ENCODE assay signal across 30 cellular contexts in genomic region chr18:74714796-74715195, GRCh38.
DNase-seq lines count a peak whose midpoint lies in the region; FAIRE-seq and TF ChIP-seq lines count a peak whose summit lies in the region.
"Had no signal": no experiment of that assay in that cellular context is flagged by ENCODE, and none has a peak within 500 bp of the region (broad histone marks: within the 10 kb centered on the region; RNA-seq: fewer than 3 reads in every experiment).

No MANE protein-coding gene starts in this region.

- H4K5ac ChIP-seq in H1 (ENCODE audit: insufficient read length, low read depth, low read length) = no peak overlapping the region

- H3K27me3 ChIP-seq in H1 (replicated peaks in 1 of 4; ENCODE audit: control insufficient read depth in 3 of 4, extremely low read depth in 1 of 4, insufficient read depth in 3 of 4, low read length in 3 of 4) = no peaks in the 10 kb centered on the region
- H3K27me3 ChIP-seq: BE2C, right lobe of liver, spleen, stomach, tibial artery had no signal

- H3K23ac ChIP-seq in H1 (ENCODE audit: insufficient read length) = no peak overlapping the region

- H3K4me2 ChIP-seq in H1 (ENCODE audit: insufficient read depth in 1 of 2, low read depth in 2 of 2, low read length in 2 of 2) = no peak overlapping the region; a peak in 1 of 4 replicates

- H3K79me2 ChIP-seq in H1 (ENCODE audit: control insufficient read depth in 1 of 2, insufficient read depth in 2 of 2, low read length in 2 of 2) = no peaks in the 10 kb centered on the region

- H2BK20ac ChIP-seq in H1 (ENCODE audit: low read length) = no peak overlapping the region

- H2AFZ ChIP-seq in H1 (ENCODE audit: low read length) = peak overlapping the region; percentile 71; the same call in 1 of the 2 replicates

- TF ChIP-seq POLR2A in H1 (IDR thresholded peaks at IDR 0.05; ENCODE audit: control extremely low read depth in 1 of 2, low read depth in 2 of 2, low read length in 2 of 2) = no peak

- no peaks in the 10 kb centered on the region; the same call in 1 of the 2 replicates for H3K79me1 ChIP-seq in H1 (ENCODE audit: low read depth, low read length)

- H2BK5ac ChIP-seq in H1 (ENCODE audit: low read depth, low read length) = no peak overlapping the region

- no peak overlapping the region for H3K56ac ChIP-seq in H1 (replicated peaks; ENCODE audit: insufficient read length, low read depth, low read length)

- POLR2A ChIA-PET in H1 (lab: Charles Lee; ENCODE audit: partially characterized antibody) (no interaction called here), HEK293T (lab: Yijun Ruan, JAX) (no interaction called here)

- H3K23me2 ChIP-seq in H1 (ENCODE audit: low read depth, low read length) = no peaks in the 10 kb centered on the region

- H3K4me1 ChIP-seq in H1 (replicated peaks in 1 of 4; ENCODE audit: control insufficient read depth in 3 of 4, insufficient read depth in 4 of 4, low read length in 3 of 4) = peaks cover 0 to 3% (median 0%) of the 10 kb centered on the region in 4 experiments; a peak in 2 of 7 replicates
- no peaks in the 10 kb centered on the region for H3K4me1 ChIP-seq in mesodermal cell (ENCODE audit: control insufficient read depth, insufficient read depth, low read length, poor library complexity, severe bottlenecking)
- H3K4me1 ChIP-seq: BE2C, prostate gland, spleen, stomach, tibial artery had no signal

- H3K14ac ChIP-seq in H1 (ENCODE audit: insufficient read length) = no peak overlapping the region

- H4K8ac ChIP-seq in H1 (ENCODE audit: extremely low read depth, insufficient read depth, low read length) = no peak overlapping the region

- no peak for TF ChIP-seq RAD21 in H1 (IDR thresholded peaks at IDR 0.05 in 1 of 2, conservative IDR thresholded peaks at IDR 0.05 in 1 of 2; ENCODE audit: low read depth in 2 of 2, low read length in 2 of 2)

- DNase-seq in ELF-1 (ENCODE audit: low read depth, low spot score) = peak; percentile 23
- peak; percentile 46 for DNase-seq in NCI-H2081 treated with DMSO at 0.1 percent for 48 hours (lab: John Stamatoyannopoulos, UW)
- DNase-seq in H1 (ENCODE audit: low read depth in 1 of 2, low spot score in 2 of 2) = no peak
- no peak for DNase-seq in HCEC 1CT
- DNase-seq in effector CD8-positive, alpha-beta T cell (lab: John Stamatoyannopoulos, UW) = no peak
- no peak for DNase-seq in HEK293T (ENCODE audit: extremely low spot score)
- DNase-seq in activated naive CD4-positive, alpha-beta T cell (lab: John Stamatoyannopoulos, UW) = no peak
- DNase-seq: ACHN; activated CD4-positive, alpha-beta T cell treated with anti-CD3 and anti-CD28 coated beads for 36 hours; aorta; BE2C; CD8-positive, alpha-beta memory T cell; effector CD4-positive, alpha-beta T cell; EL; H9; left ventricle myocardium superior; NCI-H1436; NCI-H524; right lobe of liver; SHP77 treated with DMSO at 0.1 percent for 48 hours; spleen; stimulated activated CD4-positive, alpha-beta T cell treated with anti-CD3 and anti-CD28 coated beads, Interleukin-2, amount 100 ng/mL, for 24 hours; stimulated activated CD8-positive, alpha-beta memory T cell treated with anti-CD3 and anti-CD28 coated beads, Interleukin-4, amount 100 ng/mL, for 48 hours; stomach; tibial artery had no signal

- H3K4me3 ChIP-seq in H1 (ENCODE audit: extremely low read depth in 1 of 4, insufficient read depth in 2 of 4, low read depth in 3 of 4, low read length in 4 of 4) (no peak overlapping the region), mesodermal cell (ENCODE audit: extremely low read depth, insufficient read depth, low read length, poor library complexity, severe bottlenecking) (no peak overlapping the region)
- H3K4me3 ChIP-seq: prostate gland, right lobe of liver, spleen, stomach, tibial artery had no signal

- H4K20me1 ChIP-seq in H1 (replicated peaks in 1 of 2; ENCODE audit: control insufficient read depth in 1 of 2, insufficient read depth in 2 of 2, low read length in 2 of 2) = no peaks in the 10 kb centered on the region

- no peak overlapping the region for H4K91ac ChIP-seq in H1 (replicated peaks; ENCODE audit: insufficient read length, low read length)

- CTCF ChIA-PET in H1 (lab: Charles Lee; ENCODE audit: partially characterized antibody) = interaction anchor here (1.0 kb wide), 1 partner anchor 217 kb away, joined by 3 read pairs; no protein-coding TSS in a partner anchor
- CTCF ChIA-PET in HEK293T (lab: Yijun Ruan, JAX) = no interaction called here

- no peaks in the 10 kb centered on the region for H3K9me3 ChIP-seq in H1 (ENCODE audit: insufficient read depth in 2 of 2, low read depth in 1 of 2, low read length in 1 of 2)
- no peaks in the 10 kb centered on the region for H3K9me3 ChIP-seq in mesodermal cell (ENCODE audit: control insufficient read depth, low read length)
- H3K9me3 ChIP-seq: BE2C, prostate gland, right lobe of liver, stomach, tibial artery had no signal

- H2BK120ac ChIP-seq in H1 (replicated peaks; ENCODE audit: low read depth, low read length) = no peak overlapping the region

- H3K36me3 ChIP-seq in H1 (ENCODE audit: control insufficient read depth in 2 of 4, insufficient read depth in 4 of 4, low read length in 3 of 4) (no peaks in the 10 kb centered on the region; a peak in 1 of 8 replicates), mesodermal cell (ENCODE audit: control insufficient read depth, insufficient read depth, low read length) (no peaks in the 10 kb centered on the region)
- H3K36me3 ChIP-seq: BE2C, prostate gland, right lobe of liver, stomach, tibial artery had no signal

- no peak overlapping the region for H3K4ac ChIP-seq in H1 (replicated peaks; ENCODE audit: insufficient read length, low read depth, low read length)

- no peak for FAIRE-seq in H1 (lab: Jason Lieb, UNC)
- FAIRE-seq: bronchial epithelial cell, keratinocyte, RCC 7860 had no signal

- H2AK5ac ChIP-seq in H1 (ENCODE audit: low read depth, low read length) = no peak overlapping the region

- H3K9ac ChIP-seq in H1 (replicated peaks in 1 of 4; ENCODE audit: extremely low read depth in 1 of 4, low read depth in 3 of 4, low read length in 3 of 4) = no peak overlapping the region

- TF ChIP-seq CTCF in H1 (IDR thresholded peaks at IDR 0.05; ENCODE audit: control extremely low read depth in 1 of 3, insufficient read depth in 1 of 3, low read depth in 1 of 3, low read length in 3 of 3) = no peak

- WGBS in H1 (ENCODE audit: extremely low coverage in 1 of 2, insufficient coverage in 1 of 2, insufficient read length in 1 of 2, insufficient replicate concordance in 2 of 2, low coverage in 1 of 2, low lambda C conversion rate in 2 of 2, missing lambda C conversion rate in 1 of 2), 2 experiments = 61% methylated on average over 6 of the region's 6 CpGs; no CpG with 5 or more reads in 1 of the 2 experiments
- WGBS in mesodermal cell (ENCODE audit: insufficient coverage in 2 of 2), 2 experiments = 60 to 62% methylated on average over 4 to 6 of the region's 6 CpGs

- H3K18ac ChIP-seq in H1 (ENCODE audit: extremely low read depth, low read length) = no peak overlapping the region

- H3K27ac ChIP-seq in H1 (ENCODE audit: low read depth, low read length) = no peak overlapping the region
- H3K27ac ChIP-seq in mesodermal cell (ENCODE audit: low read depth, low read length, severe bottlenecking) = peak overlapping the region; percentile 31
- H3K27ac ChIP-seq: prostate gland, spleen, stomach, tibial artery had no signal

- H2BK12ac ChIP-seq in H1 (ENCODE audit: low read depth, low read length) = no peak overlapping the region

- H2BK15ac ChIP-seq in H1 (ENCODE audit: low read length) = no peak overlapping the region

- TF ChIP-seq EP300 in H1 (IDR thresholded peaks at IDR 0.05; ENCODE audit: borderline replicate concordance in 1 of 2, low read depth in 2 of 2, low read length in 2 of 2) = no peak

TF ChIP-seq in H1, 55 proteins besides CTCF, POLR2A, EP300 and RAD21:
- TF ChIP-seq ATF2 (IDR thresholded peaks at IDR 0.05; ENCODE audit: low read length) (no peak), POU5F1 (IDR thresholded peaks at IDR 0.05; ENCODE audit: low read depth, low read length) (no peak), GABPA (IDR thresholded peaks at IDR 0.05; ENCODE audit: borderline replicate concordance, insufficient read depth, low read length) (no peak), PHF8 (conservative IDR thresholded peaks at IDR 0.05; ENCODE audit: low read depth, low read length) (no peak), BRCA1 (IDR thresholded peaks at IDR 0.05; ENCODE audit: low read depth, low read length) (no peak), EGR1 (IDR thresholded peaks at IDR 0.05; ENCODE audit: borderline replicate concordance, low read depth, low read length) (no peak)

TF ChIP-seq in HEK293T, 16 proteins besides CTCF, POLR2A, EP300 and RAD21:
- TF ChIP-seq SUZ12 (IDR thresholded peaks at IDR 0.05) = no peak
- no peak for TF ChIP-seq FOXK2 (IDR thresholded peaks at IDR 0.05)
- no peak for TF ChIP-seq L3MBTL2 (conservative IDR thresholded peaks at IDR 0.05)
- TF ChIP-seq ARNT (IDR thresholded peaks at IDR 0.05) = no peak
- no peak for TF ChIP-seq NFRKB (IDR thresholded peaks at IDR 0.05)
- no peak for TF ChIP-seq TARDBP (IDR thresholded peaks at IDR 0.05)
- no peak for TF ChIP-seq CTBP1 (IDR thresholded peaks at IDR 0.05; ENCODE audit: borderline replicate concordance)
- no peak for TF ChIP-seq PKNOX1 (IDR thresholded peaks at IDR 0.05)
- no peak for TF ChIP-seq BHLHE40 (IDR thresholded peaks at IDR 0.05; ENCODE audit: borderline replicate concordance)
- TF ChIP-seq ZNF384 (IDR thresholded peaks at IDR 0.05) = no peak
- no peak for TF ChIP-seq HDGF (IDR thresholded peaks at IDR 0.05; ENCODE audit: borderline replicate concordance)

Comparison
In these comparisons a context has a peak if more than half of its experiments do, and no peak if none do; other contexts are left out.
1. DNase-seq: peak in ELF-1 (single experiment) and NCI-H2081 treated with DMSO at 0.1 percent for 48 hours (single experiment); none in H1 (0 of 2), HCEC 1CT (single experiment), effector CD8-positive, alpha-beta T cell (single experiment), HEK293T (single experiment) and activated naive CD4-positive, alpha-beta T cell (0 of 4).